ENCODE assay signal across 6 cellular contexts in genomic region chr19:38375748-38376147, GRCh38. TPM values are rescaled to one million over a fixed set of nuclear protein-coding genes. Genes with fewer than 3 reads are reported as not detected.
DNase-seq lines count a peak whose midpoint lies in the region; ATAC-seq and TF ChIP-seq lines count a peak whose summit lies in the region.

No MANE protein-coding gene starts in this region.

- no peaks in the 10 kb centered on the region for H3K9me2 ChIP-seq in DOHH2 (replicated peaks; ENCODE audit: control insufficient read depth, low read length)

- intact Hi-C loops in activated T-helper 2 cell treated with anti-CD3 and anti-CD28 coated beads, Interferon-gamma antibody, Interleukin-2, Interleukin-4, amounts not matched to agents 10 μg/mL and 5 μg/mL and 100 μg/mL, durations not matched to agents 14 hours and 24 hours and 36 hours (cut with micrococcal nuclease) = loop anchor here (10.0 kb wide), 2 partner anchors 471 to 969 kb away; partner anchors contain the start of genes SAMD4B, SIPA1L3 and WDR87
- intact Hi-C loops in lower leg skin (cut with DNase I; ENCODE audit: low total_unique reads) = no loop called here

- DNase-seq in activated T-helper 2 cell treated with anti-CD3 and anti-CD28 coated beads, Interferon-gamma antibody, Interleukin-2, Interleukin-4, amounts not matched to agents 10 μg/mL and 5 μg/mL and 100 μg/mL, durations not matched to agents 14 hours and 24 hours and 36 hours (ENCODE audit: low spot score) = no peak
- no peak for DNase-seq in lower leg skin (ENCODE audit: low spot score in 2 of 2)
- DNase-seq in activated effector memory CD4-positive, alpha-beta T cell treated with Interleukin-2 at 50 U/mL for 16 hours = no peak

- ATAC-seq in HG02588 (IDR thresholded peaks at IDR 0.05; ENCODE audit: unreplicated experiment) = no peak

- H3K79me2 ChIP-seq in DOHH2 (ENCODE audit: control insufficient read depth, low read length) = peaks cover 42% of the 10 kb centered on the region

- H3K36me3 ChIP-seq in DOHH2 (ENCODE audit: control insufficient read depth, low read length) (peaks cover 39% of the 10 kb centered on the region), mesodermal cell (ENCODE audit: control insufficient read depth, insufficient read depth, low read length) (peaks cover 42% of the 10 kb centered on the region)

- H3K27ac Mint-ChIP-seq in activated T-helper 2 cell treated with anti-CD3 and anti-CD28 coated beads, Interferon-gamma antibody, Interleukin-2, Interleukin-4, amounts not matched to agents 10 μg/mL and 5 μg/mL and 100 μg/mL, durations not matched to agents 14 hours and 24 hours and 36 hours = no peak overlapping the region

- peaks cover 18% of the 10 kb centered on the region for H3K4me1 ChIP-seq in DOHH2 (ENCODE audit: control insufficient read depth, low read length)
- H3K4me1 ChIP-seq in mesodermal cell (ENCODE audit: control insufficient read depth, insufficient read depth, low read length, poor library complexity, severe bottlenecking) = peaks cover 5% of the 10 kb centered on the region

- no peaks in the 10 kb centered on the region for H3F3A ChIP-seq in DOHH2 (ENCODE audit: control insufficient read depth, insufficient read depth)

- H3K9me3 Mint-ChIP-seq in activated T-helper 2 cell treated with anti-CD3 and anti-CD28 coated beads, Interferon-gamma antibody, Interleukin-2, Interleukin-4, amounts not matched to agents 10 μg/mL and 5 μg/mL and 100 μg/mL, durations not matched to agents 14 hours and 24 hours and 36 hours = no peaks in the 10 kb centered on the region

- H3K4me2 ChIP-seq in DOHH2 (ENCODE audit: low read length) = peak overlapping the region; percentile 85

- H3K27me3 ChIP-seq in DOHH2 (ENCODE audit: control insufficient read depth, low read length) = no peaks in the 10 kb centered on the region; the same call in none of the 2 replicates

- no peak for TF ChIP-seq CTCF in DOHH2 (IDR thresholded peaks at IDR 0.05; ENCODE audit: low read depth, low read length, poor library complexity, severe bottlenecking)
- TF ChIP-seq CTCF in lower leg skin (IDR thresholded peaks at IDR 0.05) = no peak

- H3K9me3 ChIP-seq in DOHH2 (ENCODE audit: control insufficient read depth, insufficient read depth, low read length) (no peaks in the 10 kb centered on the region), mesodermal cell (ENCODE audit: control insufficient read depth, low read length) (no peaks in the 10 kb centered on the region)

- H3K4me1 Mint-ChIP-seq in activated T-helper 2 cell treated with anti-CD3 and anti-CD28 coated beads, Interferon-gamma antibody, Interleukin-2, Interleukin-4, amounts not matched to agents 10 μg/mL and 5 μg/mL and 100 μg/mL, durations not matched to agents 14 hours and 24 hours and 36 hours (ENCODE audit: low read depth) = peaks cover 23% of the 10 kb centered on the region

- H4K20me1 ChIP-seq in DOHH2 (ENCODE audit: control insufficient read depth, insufficient read depth, low read depth, low read length) = no peaks in the 10 kb centered on the region; the same call in 1 of the 2 replicates

- TF ChIP-seq POLR2A in lower leg skin (IDR thresholded peaks at IDR 0.05) = no peak

- no peak overlapping the region for H3K27ac ChIP-seq in DOHH2 (ENCODE audit: low read depth, low read length)
- no peak overlapping the region for H3K27ac ChIP-seq in mesodermal cell (ENCODE audit: low read depth, low read length, severe bottlenecking)

- peak overlapping the region; percentile 100 for H3K4me3 Mint-ChIP-seq in activated T-helper 2 cell treated with anti-CD3 and anti-CD28 coated beads, Interferon-gamma antibody, Interleukin-2, Interleukin-4, amounts not matched to agents 10 μg/mL and 5 μg/mL and 100 μg/mL, durations not matched to agents 14 hours and 24 hours and 36 hours (ENCODE audit: low read depth)

- H3K36me3 Mint-ChIP-seq in activated T-helper 2 cell treated with anti-CD3 and anti-CD28 coated beads, Interferon-gamma antibody, Interleukin-2, Interleukin-4, amounts not matched to agents 10 μg/mL and 5 μg/mL and 100 μg/mL, durations not matched to agents 14 hours and 24 hours and 36 hours (ENCODE audit: low read depth) = peaks cover 47% of the 10 kb centered on the region

- 93 to 100% methylated on average over 2 to 4 of the region's 5 CpGs for WGBS in mesodermal cell (ENCODE audit: insufficient coverage in 2 of 2), 2 experiments
- 56 to 72% methylated on average over 5 of the region's 5 CpGs for WGBS in lower leg skin, 2 donors

- no peaks in the 10 kb centered on the region for H3K27me3 Mint-ChIP-seq in activated T-helper 2 cell treated with anti-CD3 and anti-CD28 coated beads, Interferon-gamma antibody, Interleukin-2, Interleukin-4, amounts not matched to agents 10 μg/mL and 5 μg/mL and 100 μg/mL, durations not matched to agents 14 hours and 24 hours and 36 hours (ENCODE audit: low read depth)

- H3K4me3 ChIP-seq in DOHH2 (ENCODE audit: low read length) (peak overlapping the region; percentile 96), mesodermal cell (ENCODE audit: extremely low read depth, insufficient read depth, low read length, poor library complexity, severe bottlenecking) (peak overlapping the region; percentile 93), lower leg skin (ENCODE audit: low read depth, poor library complexity, severe bottlenecking) (no peak overlapping the region)

RNA-seq across cellular contexts. Expression of gene PSMD8, which starts 1.4 kb away (rescaled TPM):
- 286 and 299 TPM in 2 replicates for total RNA-seq in activated T-helper 2 cell treated with anti-CD3 and anti-CD28 coated beads, Interferon-gamma antibody, Interleukin-2, Interleukin-4, amounts not matched to agents 10 μg/mL and 5 μg/mL and 100 μg/mL, durations not matched to agents 14 hours and 24 hours and 36 hours
- 304 TPM for polyA plus RNA-seq in mesodermal cell (2013, experiment 1 of 2)
- 265 TPM for polyA plus RNA-seq in mesodermal cell (2013, experiment 2 of 2)
- total RNA-seq in lower leg skin = 100 to 1,000 TPM; 222 to 319 (median 311) TPM

RNA-seq across cellular contexts. Expression of gene GGN, which starts 12.1 kb away (rescaled TPM):
- total RNA-seq in activated T-helper 2 cell treated with anti-CD3 and anti-CD28 coated beads, Interferon-gamma antibody, Interleukin-2, Interleukin-4, amounts not matched to agents 10 μg/mL and 5 μg/mL and 100 μg/mL, durations not matched to agents 14 hours and 24 hours and 36 hours = 0.71 TPM in 1 of 2 replicates, not detected in the other
- polyA plus RNA-seq in mesodermal cell (2013, experiment 1 of 2) = 1.1 TPM
- polyA plus RNA-seq in mesodermal cell (2013, experiment 2 of 2) = 3.5 TPM
- total RNA-seq in lower leg skin = 1 to 10 TPM in 3 of 4 donors, under 1 TPM in 1; 0.36 to 1.9 (median 1.5) TPM

RNA-seq across cellular contexts. Expression of gene SPRED3, which starts 12.7 kb away (rescaled TPM):
- total RNA-seq in activated T-helper 2 cell treated with anti-CD3 and anti-CD28 coated beads, Interferon-gamma antibody, Interleukin-2, Interleukin-4, amounts not matched to agents 10 μg/mL and 5 μg/mL and 100 μg/mL, durations not matched to agents 14 hours and 24 hours and 36 hours = 3.2 TPM in 2 replicates
- polyA plus RNA-seq in mesodermal cell (2013, experiment 1 of 2) = 11.1 TPM
- 7.9 TPM for polyA plus RNA-seq in mesodermal cell (2013, experiment 2 of 2)
- 1 to 10 TPM in 2 of 4 donors, under 1 TPM in 2; 0.34 to 1.9 (median 1.1) TPM for total RNA-seq in lower leg skin

RNA-seq across cellular contexts. Expression of gene FAM98C, which starts 27.1 kb away (rescaled TPM):
- total RNA-seq in activated T-helper 2 cell treated with anti-CD3 and anti-CD28 coated beads, Interferon-gamma antibody, Interleukin-2, Interleukin-4, amounts not matched to agents 10 μg/mL and 5 μg/mL and 100 μg/mL, durations not matched to agents 14 hours and 24 hours and 36 hours = 32.7 and 34.5 TPM in 2 replicates
- 9.7 TPM for polyA plus RNA-seq in mesodermal cell (2013, experiment 1 of 2)
- polyA plus RNA-seq in mesodermal cell (2013, experiment 2 of 2) = 4.5 TPM
- 10 to 100 TPM; 53.6 to 68.5 (median 60.7) TPM for total RNA-seq in lower leg skin

RNA-seq across cellular contexts. Expression of gene CATSPERG, which starts 40.1 kb away (rescaled TPM):
- total RNA-seq in activated T-helper 2 cell treated with anti-CD3 and anti-CD28 coated beads, Interferon-gamma antibody, Interleukin-2, Interleukin-4, amounts not matched to agents 10 μg/mL and 5 μg/mL and 100 μg/mL, durations not matched to agents 14 hours and 24 hours and 36 hours = 4.7 and 4.8 TPM in 2 replicates
- polyA plus RNA-seq in mesodermal cell (2013, experiment 1 of 2) = 1.8 TPM
- 0.96 TPM for polyA plus RNA-seq in mesodermal cell (2013, experiment 2 of 2)
- total RNA-seq in lower leg skin = 1 to 10 TPM; 2.9 to 8.7 (median 5.1) TPM
